2 cellular contexts compared by ENCODE assay signal in the genomic region with DNA sequence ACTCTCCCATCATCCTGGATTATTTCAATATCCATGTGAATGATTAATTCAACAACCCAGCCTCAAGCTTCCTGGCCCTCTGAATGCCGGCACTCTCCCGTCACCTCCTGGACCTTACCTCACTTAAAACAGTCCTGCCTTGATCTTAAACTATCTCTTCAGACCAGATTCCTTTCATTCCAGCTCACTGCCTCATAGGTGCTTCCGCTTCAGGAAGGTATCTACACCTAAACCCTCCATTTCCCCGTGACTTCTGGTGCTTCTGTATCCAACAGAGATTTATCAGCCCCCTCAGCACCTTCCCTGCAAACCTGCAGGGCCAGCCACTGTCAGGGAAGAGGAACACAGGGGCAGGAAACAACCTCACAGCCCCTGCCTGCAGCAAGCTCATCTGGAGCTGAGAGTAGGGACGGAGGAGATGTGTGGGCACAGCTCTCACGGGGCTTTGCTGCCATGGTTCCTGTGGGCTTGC.
A peak's percentile ranks its signal among the peaks of the same experiment; 100 is the strongest.
TF ChIP-seq lines count a peak whose summit lies in the region.

No MANE protein-coding gene starts in this region.

TF ChIP-seq in HepG2, 621 proteins besides CTCF, POLR2A, EP300 and RAD21:
- no peak for TF ChIP-seq ZNF629 (CRISPR knock-in tag; conservative IDR thresholded peaks at IDR 0.05)
- TF ChIP-seq MYNN (CRISPR knock-in tag; IDR thresholded peaks at IDR 0.05; ENCODE audit: low read depth): no peak
- TF ChIP-seq KLF16 (CRISPR knock-in tag; IDR thresholded peaks at IDR 0.05): no peak
- TF ChIP-seq SRSF1 (optimal IDR thresholded peaks at IDR 0.05; ENCODE audit: low read depth, low read length): no peak
- TF ChIP-seq, protein P1, sequence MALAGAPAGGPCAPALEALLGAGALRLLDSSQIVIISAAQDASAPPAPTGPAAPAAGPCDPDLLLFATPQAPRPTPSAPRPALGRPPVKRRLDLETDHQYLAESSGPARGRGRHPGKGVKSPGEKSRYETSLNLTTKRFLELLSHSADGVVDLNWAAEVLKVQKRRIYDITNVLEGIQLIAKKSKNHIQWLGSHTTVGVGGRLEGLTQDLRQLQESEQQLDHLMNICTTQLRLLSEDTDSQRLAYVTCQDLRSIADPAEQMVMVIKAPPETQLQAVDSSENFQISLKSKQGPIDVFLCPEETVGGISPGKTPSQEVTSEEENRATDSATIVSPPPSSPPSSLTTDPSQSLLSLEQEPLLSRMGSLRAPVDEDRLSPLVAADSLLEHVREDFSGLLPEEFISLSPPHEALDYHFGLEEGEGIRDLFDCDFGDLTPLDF (CRISPR knock-in tag; IDR thresholded peaks at IDR 0.05): no peak
- TF ChIP-seq, protein P2, sequence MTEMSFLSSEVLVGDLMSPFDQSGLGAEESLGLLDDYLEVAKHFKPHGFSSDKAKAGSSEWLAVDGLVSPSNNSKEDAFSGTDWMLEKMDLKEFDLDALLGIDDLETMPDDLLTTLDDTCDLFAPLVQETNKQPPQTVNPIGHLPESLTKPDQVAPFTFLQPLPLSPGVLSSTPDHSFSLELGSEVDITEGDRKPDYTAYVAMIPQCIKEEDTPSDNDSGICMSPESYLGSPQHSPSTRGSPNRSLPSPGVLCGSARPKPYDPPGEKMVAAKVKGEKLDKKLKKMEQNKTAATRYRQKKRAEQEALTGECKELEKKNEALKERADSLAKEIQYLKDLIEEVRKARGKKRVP (CRISPR knock-in tag; IDR thresholded peaks at IDR 0.05): no peak
- TF ChIP-seq FOXJ3 (CRISPR knock-in tag; IDR thresholded peaks at IDR 0.05; ENCODE audit: borderline replicate concordance): no peak
- TF ChIP-seq, protein P3, sequence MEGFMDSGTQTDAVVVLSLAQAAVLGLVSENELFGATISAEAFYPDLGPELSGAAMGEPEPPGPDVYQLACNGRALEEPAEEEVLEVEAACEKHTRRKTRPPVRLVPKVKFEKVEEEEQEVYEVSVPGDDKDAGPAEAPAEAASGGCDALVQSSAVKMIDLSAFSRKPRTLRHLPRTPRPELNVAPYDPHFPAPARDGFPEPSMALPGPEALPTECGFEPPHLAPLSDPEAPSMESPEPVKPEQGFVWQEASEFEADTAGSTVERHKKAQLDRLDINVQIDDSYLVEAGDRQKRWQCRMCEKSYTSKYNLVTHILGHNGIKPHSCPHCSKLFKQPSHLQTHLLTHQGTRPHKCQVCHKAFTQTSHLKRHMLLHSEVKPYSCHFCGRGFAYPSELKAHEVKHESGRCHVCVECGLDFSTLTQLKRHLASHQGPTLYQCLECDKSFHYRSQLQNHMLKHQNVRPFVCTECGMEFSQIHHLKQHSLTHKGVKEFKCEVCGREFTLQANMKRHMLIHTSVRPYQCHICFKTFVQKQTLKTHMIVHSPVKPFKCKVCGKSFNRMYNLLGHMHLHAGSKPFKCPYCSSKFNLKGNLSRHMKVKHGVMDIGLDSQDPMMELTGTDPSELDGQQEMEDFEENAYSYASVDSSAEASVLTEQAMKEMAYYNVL (CRISPR knock-in tag; IDR thresholded peaks at IDR 0.05; ENCODE audit: borderline replicate concordance): no peak
- TF ChIP-seq, protein P4, sequence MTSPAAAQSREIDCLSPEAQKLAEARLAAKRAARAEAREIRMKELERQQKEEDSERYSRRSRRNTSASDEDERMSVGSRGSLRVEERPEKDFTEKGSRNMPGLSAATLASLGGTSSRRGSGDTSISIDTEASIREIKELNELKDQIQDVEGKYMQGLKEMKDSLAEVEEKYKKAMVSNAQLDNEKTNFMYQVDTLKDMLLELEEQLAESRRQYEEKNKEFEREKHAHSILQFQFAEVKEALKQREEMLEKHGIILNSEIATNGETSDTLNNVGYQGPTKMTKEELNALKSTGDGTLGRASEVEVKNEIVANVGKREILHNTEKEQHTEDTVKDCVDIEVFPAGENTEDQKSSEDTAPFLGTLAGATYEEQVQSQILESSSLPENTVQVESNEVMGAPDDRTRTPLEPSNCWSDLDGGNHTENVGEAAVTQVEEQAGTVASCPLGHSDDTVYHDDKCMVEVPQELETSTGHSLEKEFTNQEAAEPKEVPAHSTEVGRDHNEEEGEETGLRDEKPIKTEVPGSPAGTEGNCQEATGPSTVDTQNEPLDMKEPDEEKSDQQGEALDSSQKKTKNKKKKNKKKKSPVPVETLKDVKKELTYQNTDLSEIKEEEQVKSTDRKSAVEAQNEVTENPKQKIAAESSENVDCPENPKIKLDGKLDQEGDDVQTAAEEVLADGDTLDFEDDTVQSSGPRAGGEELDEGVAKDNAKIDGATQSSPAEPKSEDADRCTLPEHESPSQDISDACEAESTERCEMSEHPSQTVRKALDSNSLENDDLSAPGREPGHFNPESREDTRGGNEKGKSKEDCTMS (CRISPR knock-in tag; conservative IDR thresholded peaks at IDR 0.05): no peak
- TF ChIP-seq ZNF672 (CRISPR knock-in tag; IDR thresholded peaks at IDR 0.05): no peak

TF ChIP-seq in H1, 55 proteins besides CTCF, POLR2A, EP300 and RAD21:
- no peak for TF ChIP-seq SP4 (IDR thresholded peaks at IDR 0.05; ENCODE audit: low read length)
- TF ChIP-seq TAF1 (IDR thresholded peaks at IDR 0.05; ENCODE audit: low read depth, low read length): 0 out of 2 replicates have a peak, but pooled peaks have one; percentile 38
- TF ChIP-seq TEAD4 (IDR thresholded peaks at IDR 0.05; ENCODE audit: low read depth, low read length): peak; percentile 51; the same call in 1 of the 2 replicates
- no peak for TF ChIP-seq POU5F1 (IDR thresholded peaks at IDR 0.05; ENCODE audit: low read depth, low read length)
- TF ChIP-seq SIN3A (conservative IDR thresholded peaks at IDR 0.05 in 1 of 2, IDR thresholded peaks at IDR 0.05 in 1 of 2; ENCODE audit: low read depth in 1 of 2, low read length in 2 of 2): no peak
- TF ChIP-seq ASH2L (IDR thresholded peaks at IDR 0.05; ENCODE audit: low read length): peak; percentile 49
TF ChIP-seq in H1: peak in this region for 3.
